ENCODE assay signal across 11 cellular contexts in genomic region chr5:170597876-170598275, GRCh38.
DNase-seq lines count a peak whose midpoint lies in the region; ATAC-seq and TF ChIP-seq lines count a peak whose summit lies in the region.
"Had no signal": no experiment of that assay in that cellular context is flagged by ENCODE, and none has a peak within 500 bp of the region (broad histone marks: within the 10 kb centered on the region; RNA-seq: fewer than 3 reads in every experiment).

No MANE protein-coding gene starts in this region.

- DNase-seq in AG08395 (ENCODE audit: low spot score): peak; percentile 41
- DNase-seq in NCI-H2227 treated with DMSO at 0.1 percent for 48 hours (lab: John Stamatoyannopoulos, UW): peak; percentile 28
- DNase-seq in dermis blood vessel endothelial cell: peak; percentile 68
- no peak for DNase-seq in mesothelial cell of epicardium (ENCODE audit: low spot score in 2 of 2, unreplicated experiment in 2 of 2)
- DNase-seq in DMS153 (lab: John Stamatoyannopoulos, UW): no peak
- no peak for DNase-seq in activated T-helper 2 cell treated with anti-CD3 and anti-CD28 coated beads, Interferon-gamma antibody, Interleukin-2, Interleukin-4, amounts not matched to agents 10 μg/mL and 5 μg/mL and 100 μg/mL, durations not matched to agents 14 hours and 24 hours and 36 hours (ENCODE audit: low spot score)
- DNase-seq in activated CD8-positive, alpha-beta memory T cell treated with anti-CD3 and anti-CD28 coated beads, Interleukin-2, amount 50 U/mL, for 4 hours: no peak
- DNase-seq: cortex of kidney, NCI-H774, T-helper 9 cell had no signal

- intact Hi-C loops in activated T-helper 2 cell treated with anti-CD3 and anti-CD28 coated beads, Interferon-gamma antibody, Interleukin-2, Interleukin-4, amounts not matched to agents 10 μg/mL and 5 μg/mL and 100 μg/mL, durations not matched to agents 14 hours and 24 hours and 36 hours (cut with micrococcal nuclease): loop anchor here (1.0 to 10.0 kb wide), 3 partner anchors 26 to 793 kb away; no protein-coding TSS in a partner anchor

- peaks cover 28% of the 10 kb centered on the region for H3K4me1 Mint-ChIP-seq in mesothelial cell of epicardium
- H3K4me1 Mint-ChIP-seq in activated T-helper 2 cell treated with anti-CD3 and anti-CD28 coated beads, Interferon-gamma antibody, Interleukin-2, Interleukin-4, amounts not matched to agents 10 μg/mL and 5 μg/mL and 100 μg/mL, durations not matched to agents 14 hours and 24 hours and 36 hours (ENCODE audit: low read depth): peaks cover 17% of the 10 kb centered on the region

- peak overlapping the region; percentile 23 for H3K4me3 Mint-ChIP-seq in mesothelial cell of epicardium
- no peak overlapping the region for H3K4me3 Mint-ChIP-seq in activated T-helper 2 cell treated with anti-CD3 and anti-CD28 coated beads, Interferon-gamma antibody, Interleukin-2, Interleukin-4, amounts not matched to agents 10 μg/mL and 5 μg/mL and 100 μg/mL, durations not matched to agents 14 hours and 24 hours and 36 hours (ENCODE audit: low read depth)

- TF ChIP-seq CTCF in mesothelial cell of epicardium (IDR thresholded peaks at IDR 0.05; ENCODE audit: unreplicated experiment): no peak

- H3K27me3 Mint-ChIP-seq in mesothelial cell of epicardium (ENCODE audit: low read depth): peaks cover 86% of the 10 kb centered on the region
- peaks cover 22% of the 10 kb centered on the region for H3K27me3 Mint-ChIP-seq in activated T-helper 2 cell treated with anti-CD3 and anti-CD28 coated beads, Interferon-gamma antibody, Interleukin-2, Interleukin-4, amounts not matched to agents 10 μg/mL and 5 μg/mL and 100 μg/mL, durations not matched to agents 14 hours and 24 hours and 36 hours (ENCODE audit: low read depth)

- no peak for ATAC-seq in HG02763 (IDR thresholded peaks at IDR 0.05; ENCODE audit: unreplicated experiment)

- H3K36me3 Mint-ChIP-seq in mesothelial cell of epicardium: no peaks in the 10 kb centered on the region
- no peaks in the 10 kb centered on the region for H3K36me3 Mint-ChIP-seq in activated T-helper 2 cell treated with anti-CD3 and anti-CD28 coated beads, Interferon-gamma antibody, Interleukin-2, Interleukin-4, amounts not matched to agents 10 μg/mL and 5 μg/mL and 100 μg/mL, durations not matched to agents 14 hours and 24 hours and 36 hours (ENCODE audit: low read depth)

- H3K9me3 Mint-ChIP-seq in mesothelial cell of epicardium: no peaks in the 10 kb centered on the region
- no peaks in the 10 kb centered on the region for H3K9me3 Mint-ChIP-seq in activated T-helper 2 cell treated with anti-CD3 and anti-CD28 coated beads, Interferon-gamma antibody, Interleukin-2, Interleukin-4, amounts not matched to agents 10 μg/mL and 5 μg/mL and 100 μg/mL, durations not matched to agents 14 hours and 24 hours and 36 hours

- peak overlapping the region; percentile 39 for H3K27ac Mint-ChIP-seq in mesothelial cell of epicardium
- H3K27ac Mint-ChIP-seq in activated T-helper 2 cell treated with anti-CD3 and anti-CD28 coated beads, Interferon-gamma antibody, Interleukin-2, Interleukin-4, amounts not matched to agents 10 μg/mL and 5 μg/mL and 100 μg/mL, durations not matched to agents 14 hours and 24 hours and 36 hours: no peak overlapping the region

Comparison
In these comparisons a context has a peak if more than half of its experiments do, and no peak if none do; other contexts are left out.
1. DNase-seq: peak in AG08395 (single experiment), NCI-H2227 treated with DMSO at 0.1 percent for 48 hours (single experiment) and dermis blood vessel endothelial cell (single experiment); none in mesothelial cell of epicardium (0 of 2), DMS153 (single experiment), activated T-helper 2 cell treated with anti-CD3 and anti-CD28 coated beads, Interferon-gamma antibody, Interleukin-2, Interleukin-4, amounts not matched to agents 10 μg/mL and 5 μg/mL and 100 μg/mL, durations not matched to agents 14 hours and 24 hours and 36 hours (single experiment) and activated CD8-positive, alpha-beta memory T cell treated with anti-CD3 and anti-CD28 coated beads, Interleukin-2, amount 50 U/mL, for 4 hours (single experiment).